Comparison of ENCODE assay signal across 9 cellular contexts in genomic region chr10:45421231-45422097, GRCh38. TPM values are rescaled to one million over a fixed set of nuclear protein-coding genes. Genes with fewer than 3 reads are reported as not detected.
A peak's percentile ranks its signal among the peaks of the same experiment; 100 is the strongest.
DNase-seq lines count a peak whose midpoint lies in the region; ATAC-seq, FAIRE-seq and TF ChIP-seq lines count a peak whose summit lies in the region.
"Had no signal": no experiment of that assay in that cellular context is flagged by ENCODE, and none has a peak within 500 bp of the region (broad histone marks: within the 10 kb centered on the region; RNA-seq: fewer than 3 reads in every experiment).

No MANE protein-coding gene starts in this region.

- H3K27me3 Mint-ChIP-seq in brain = peaks cover 26% of the 10 kb centered on the region
- no peaks in the 10 kb centered on the region for H3K27me3 Mint-ChIP-seq in stimulated activated naive CD8-positive, alpha-beta T cell treated with anti-CD3 and anti-CD28 coated beads, Interleukin-15, Interleukin-2, amounts not matched to agents 100 ng/mL and 50 ng/mL, for 24 hours

- peak overlapping the region in 3 of 5 experiments; percentile 35 to 46 (median 44) for H3K27ac Mint-ChIP-seq in brain
- H3K27ac Mint-ChIP-seq in stimulated activated naive CD8-positive, alpha-beta T cell treated with anti-CD3 and anti-CD28 coated beads, Interleukin-15, Interleukin-2, amounts not matched to agents 100 ng/mL and 50 ng/mL, for 24 hours = peak overlapping the region; percentile 96

- ATAC-seq in HG02623 (IDR thresholded peaks at IDR 0.05; ENCODE audit: unreplicated experiment) (no peak), omental fat pad (ENCODE audit: low FRiP score) (no peak)

- no peak for TF ChIP-seq CTCF in brain (conservative IDR thresholded peaks at IDR 0.05)
- TF ChIP-seq CTCF in omental fat pad (IDR thresholded peaks at IDR 0.05) = no peak

- no peaks in the 10 kb centered on the region for H3K36me3 Mint-ChIP-seq in brain
- H3K36me3 Mint-ChIP-seq in stimulated activated naive CD8-positive, alpha-beta T cell treated with anti-CD3 and anti-CD28 coated beads, Interleukin-15, Interleukin-2, amounts not matched to agents 100 ng/mL and 50 ng/mL, for 24 hours (ENCODE audit: low read depth) = no peaks in the 10 kb centered on the region

- H3K9me3 Mint-ChIP-seq in brain = peaks cover 0 to 4% (median 3%) of the 10 kb centered on the region in 5 experiments
- H3K9me3 Mint-ChIP-seq in stimulated activated naive CD8-positive, alpha-beta T cell treated with anti-CD3 and anti-CD28 coated beads, Interleukin-15, Interleukin-2, amounts not matched to agents 100 ng/mL and 50 ng/mL, for 24 hours = no peaks in the 10 kb centered on the region

- H3K4me3 Mint-ChIP-seq in brain = no peak overlapping the region
- H3K4me3 Mint-ChIP-seq in stimulated activated naive CD8-positive, alpha-beta T cell treated with anti-CD3 and anti-CD28 coated beads, Interleukin-15, Interleukin-2, amounts not matched to agents 100 ng/mL and 50 ng/mL, for 24 hours = peak overlapping the region; percentile 56
- H3K4me3 Mint-ChIP-seq: H9 had no signal

- peak; percentile 30 to 45 for DNase-seq in activated CD4-positive, alpha-beta T cell treated with anti-CD3 and anti-CD28 coated beads for 4 hours
- DNase-seq in activated CD4-positive, alpha-beta T cell treated with anti-CD3 and anti-CD28 coated beads, Interleukin-2, amount 50 U/mL, for 1 hour = no peak
- peak; percentile 65 for DNase-seq in MV-4-11 (lab: John Stamatoyannopoulos, UW)
- DNase-seq in frontal cortex (ENCODE audit: low spot score in 2 of 2) = no peak
- DNase-seq in omental fat pad (ENCODE audit: low spot score) = no peak
- DNase-seq: H9 had no signal

- peaks cover 36% of the 10 kb centered on the region for H3K4me1 Mint-ChIP-seq in brain
- peaks cover 50% of the 10 kb centered on the region for H3K4me1 Mint-ChIP-seq in stimulated activated naive CD8-positive, alpha-beta T cell treated with anti-CD3 and anti-CD28 coated beads, Interleukin-15, Interleukin-2, amounts not matched to agents 100 ng/mL and 50 ng/mL, for 24 hours (ENCODE audit: low read depth)

- no peak for FAIRE-seq in frontal cortex (lab: Jason Lieb, UNC)

RNA-seq across cellular contexts. Expression of gene ALOX5, which starts 47.4 kb away (rescaled TPM):
- 1.2 TPM for polyA plus RNA-seq in brain (ENCODE audit: insufficient read depth, low read depth, low replicate concordance)
- total RNA-seq in frontal cortex (1.2 TPM), omental fat pad (100 to 1,000 TPM in 2 of 4 donors, 10 to 100 TPM in 2; 40.6 to 153 (median 78.0) TPM)

Comparison
In these comparisons a context has a peak if more than half of its experiments do, and no peak if none do; other contexts are left out.
1. DNase-seq: peak in activated CD4-positive, alpha-beta T cell treated with anti-CD3 and anti-CD28 coated beads for 4 hours (2 of 2) and MV-4-11 (single experiment); none in activated CD4-positive, alpha-beta T cell treated with anti-CD3 and anti-CD28 coated beads, Interleukin-2, amount 50 U/mL, for 1 hour (single experiment), frontal cortex (0 of 2) and omental fat pad (single experiment).
2. RNA of gene ALOX5, which starts 47.4 kb away (total RNA-seq): 40.6 to 153 TPM in omental fat pad; 1.2 TPM in frontal cortex (single experiment); every median in the first group is over 10 times any median in the second.